Comparison of ENCODE assay signal across 1 cellular context in the genomic region with DNA sequence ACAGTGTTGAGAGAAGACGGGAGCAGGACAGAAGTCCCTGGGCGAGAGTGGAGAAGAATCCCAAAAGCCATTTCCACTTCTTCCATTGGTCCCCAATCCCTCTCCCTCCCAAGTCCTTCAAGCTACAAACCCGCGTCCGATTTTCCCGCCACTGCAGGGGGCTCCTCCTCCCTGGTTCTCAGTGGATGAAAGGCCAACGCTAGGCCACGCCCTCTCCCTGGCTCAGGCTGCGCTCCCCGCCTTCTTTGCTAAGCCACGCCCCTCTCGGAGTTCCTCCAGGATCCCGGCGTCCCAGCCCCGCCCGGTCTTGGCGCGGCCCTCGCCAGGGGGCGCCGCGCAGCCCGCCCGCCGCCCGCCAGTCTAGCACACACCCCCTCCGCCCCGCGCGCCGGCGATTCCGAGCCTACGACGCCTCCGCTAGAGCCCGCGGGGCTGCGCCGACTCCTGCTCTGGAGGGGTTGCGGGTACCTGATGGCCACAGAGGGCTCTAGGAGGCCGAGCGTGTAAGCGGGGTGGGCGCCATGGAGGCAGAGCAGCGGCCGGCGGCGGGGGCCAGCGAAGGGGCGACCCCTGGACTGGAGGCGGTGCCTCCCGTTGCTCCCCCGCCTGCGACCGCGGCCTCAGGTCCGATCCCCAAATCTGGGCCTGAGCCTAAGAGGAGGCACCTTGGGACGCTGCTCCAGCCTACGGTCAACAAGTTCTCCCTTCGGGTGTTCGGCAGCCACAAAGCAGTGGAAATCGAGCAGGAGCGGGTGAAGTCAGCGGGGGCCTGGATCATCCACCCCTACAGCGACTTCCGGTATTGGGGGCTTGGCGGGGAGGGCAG.
TF ChIP-seq lines count a peak whose summit lies in the region.

A gene (plus strand): TSS at position 394 of the 826 bp plus-strand sequence. CDS start 128 bp downstream, at position 522.

TF ChIP-seq in GM12878, 131 proteins besides CTCF, POLR2A, EP300 and RAD21 (continued from another document):
- TF ChIP-seq, protein P1, sequence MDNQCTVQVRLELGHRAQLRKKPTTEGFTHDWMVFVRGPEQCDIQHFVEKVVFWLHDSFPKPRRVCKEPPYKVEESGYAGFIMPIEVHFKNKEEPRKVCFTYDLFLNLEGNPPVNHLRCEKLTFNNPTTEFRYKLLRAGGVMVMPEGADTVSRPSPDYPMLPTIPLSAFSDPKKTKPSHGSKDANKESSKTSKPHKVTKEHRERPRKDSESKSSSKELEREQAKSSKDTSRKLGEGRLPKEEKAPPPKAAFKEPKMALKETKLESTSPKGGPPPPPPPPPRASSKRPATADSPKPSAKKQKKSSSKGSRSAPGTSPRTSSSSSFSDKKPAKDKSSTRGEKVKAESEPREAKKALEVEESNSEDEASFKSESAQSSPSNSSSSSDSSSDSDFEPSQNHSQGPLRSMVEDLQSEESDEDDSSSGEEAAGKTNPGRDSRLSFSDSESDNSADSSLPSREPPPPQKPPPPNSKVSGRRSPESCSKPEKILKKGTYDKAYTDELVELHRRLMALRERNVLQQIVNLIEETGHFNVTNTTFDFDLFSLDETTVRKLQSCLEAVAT (IDR thresholded peaks at IDR 0.05): no peak
- TF ChIP-seq SMC3 (IDR thresholded peaks at IDR 0.05; ENCODE audit: borderline replicate concordance, low read length) (peak; percentile 59; the same call in 1 of the 2 replicates), PAX8 (IDR thresholded peaks at IDR 0.05) (no peak), SIN3A (IDR thresholded peaks at IDR 0.05; ENCODE audit: low read depth, low read length) (peak; percentile 83; the same call in 1 of the 2 replicates), YBX1 (IDR thresholded peaks at IDR 0.05) (no peak), MXI1 (IDR thresholded peaks at IDR 0.05; ENCODE audit: low read depth, low read length) (peak; percentile 69; the same call in 1 of the 2 replicates), GABPA (IDR thresholded peaks at IDR 0.05; ENCODE audit: low read depth) (no peak), SMARCA5 (IDR thresholded peaks at IDR 0.05) (peak; percentile 80; the same call in 1 of the 2 replicates), ESRRA (IDR thresholded peaks at IDR 0.05; ENCODE audit: low read length) (no peak), EED (IDR thresholded peaks at IDR 0.05; ENCODE audit: low read depth) (no peak; the same call in 1 of the 2 replicates)
- TF ChIP-seq, protein P2, sequence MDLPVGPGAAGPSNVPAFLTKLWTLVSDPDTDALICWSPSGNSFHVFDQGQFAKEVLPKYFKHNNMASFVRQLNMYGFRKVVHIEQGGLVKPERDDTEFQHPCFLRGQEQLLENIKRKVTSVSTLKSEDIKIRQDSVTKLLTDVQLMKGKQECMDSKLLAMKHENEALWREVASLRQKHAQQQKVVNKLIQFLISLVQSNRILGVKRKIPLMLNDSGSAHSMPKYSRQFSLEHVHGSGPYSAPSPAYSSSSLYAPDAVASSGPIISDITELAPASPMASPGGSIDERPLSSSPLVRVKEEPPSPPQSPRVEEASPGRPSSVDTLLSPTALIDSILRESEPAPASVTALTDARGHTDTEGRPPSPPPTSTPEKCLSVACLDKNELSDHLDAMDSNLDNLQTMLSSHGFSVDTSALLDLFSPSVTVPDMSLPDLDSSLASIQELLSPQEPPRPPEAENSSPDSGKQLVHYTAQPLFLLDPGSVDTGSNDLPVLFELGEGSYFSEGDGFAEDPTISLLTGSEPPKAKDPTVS (IDR thresholded peaks at IDR 0.05; ENCODE audit: low read depth, low read length): no peak
- TF ChIP-seq, protein P3, sequence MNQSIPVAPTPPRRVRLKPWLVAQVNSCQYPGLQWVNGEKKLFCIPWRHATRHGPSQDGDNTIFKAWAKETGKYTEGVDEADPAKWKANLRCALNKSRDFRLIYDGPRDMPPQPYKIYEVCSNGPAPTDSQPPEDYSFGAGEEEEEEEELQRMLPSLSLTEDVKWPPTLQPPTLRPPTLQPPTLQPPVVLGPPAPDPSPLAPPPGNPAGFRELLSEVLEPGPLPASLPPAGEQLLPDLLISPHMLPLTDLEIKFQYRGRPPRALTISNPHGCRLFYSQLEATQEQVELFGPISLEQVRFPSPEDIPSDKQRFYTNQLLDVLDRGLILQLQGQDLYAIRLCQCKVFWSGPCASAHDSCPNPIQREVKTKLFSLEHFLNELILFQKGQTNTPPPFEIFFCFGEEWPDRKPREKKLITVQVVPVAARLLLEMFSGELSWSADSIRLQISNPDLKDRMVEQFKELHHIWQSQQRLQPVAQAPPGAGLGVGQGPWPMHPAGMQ (IDR thresholded peaks at IDR 0.05; ENCODE audit: borderline replicate concordance): no peak
- TF ChIP-seq, protein P4, sequence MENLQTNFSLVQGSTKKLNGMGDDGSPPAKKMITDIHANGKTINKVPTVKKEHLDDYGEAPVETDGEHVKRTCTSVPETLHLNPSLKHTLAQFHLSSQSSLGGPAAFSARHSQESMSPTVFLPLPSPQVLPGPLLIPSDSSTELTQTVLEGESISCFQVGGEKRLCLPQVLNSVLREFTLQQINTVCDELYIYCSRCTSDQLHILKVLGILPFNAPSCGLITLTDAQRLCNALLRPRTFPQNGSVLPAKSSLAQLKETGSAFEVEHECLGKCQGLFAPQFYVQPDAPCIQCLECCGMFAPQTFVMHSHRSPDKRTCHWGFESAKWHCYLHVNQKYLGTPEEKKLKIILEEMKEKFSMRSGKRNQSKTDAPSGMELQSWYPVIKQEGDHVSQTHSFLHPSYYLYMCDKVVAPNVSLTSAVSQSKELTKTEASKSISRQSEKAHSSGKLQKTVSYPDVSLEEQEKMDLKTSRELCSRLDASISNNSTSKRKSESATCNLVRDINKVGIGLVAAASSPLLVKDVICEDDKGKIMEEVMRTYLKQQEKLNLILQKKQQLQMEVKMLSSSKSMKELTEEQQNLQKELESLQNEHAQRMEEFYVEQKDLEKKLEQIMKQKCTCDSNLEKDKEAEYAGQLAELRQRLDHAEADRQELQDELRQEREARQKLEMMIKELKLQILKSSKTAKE (IDR thresholded peaks at IDR 0.05; ENCODE audit: low read depth, poor library complexity, severe bottlenecking): no peak
TF ChIP-seq in GM12878: peak in this region for 21.
